In genomic region chr12:31759621-31760459, GRCh38 we compare ENCODE assay signal across 13 cellular contexts. TPM values are rescaled to one million over a fixed set of nuclear protein-coding genes. Genes with fewer than 3 reads are reported as not detected.
A peak's percentile ranks its signal among the peaks of the same experiment; 100 is the strongest.
DNase-seq lines count a peak whose midpoint lies in the region; ATAC-seq and TF ChIP-seq lines count a peak whose summit lies in the region.
"Had no signal": no experiment of that assay in that cellular context is flagged by ENCODE, and none has a peak within 500 bp of the region (broad histone marks: within the 10 kb centered on the region; RNA-seq: fewer than 3 reads in every experiment).

No MANE protein-coding gene starts in this region.

- H2AFZ ChIP-seq in parathyroid adenoma: peak overlapping the region; percentile 48

- no peak overlapping the region for H3K27ac ChIP-seq in parathyroid adenoma
- no peak overlapping the region for H3K27ac ChIP-seq in esophagus muscularis mucosa (replicated peaks in 1 of 4)

- H3K4me1 Mint-ChIP-seq in activated B cell treated with CpG ODN at 0.5 μM for 24 hours: peaks cover 31% of the 10 kb centered on the region

- ATAC-seq in GM21737 (IDR thresholded peaks at IDR 0.05; ENCODE audit: unreplicated experiment): peak; percentile 40
- peak; percentile 40 for ATAC-seq in activated B cell treated with CpG ODN at 0.5 μM for 24 hours (ENCODE audit: low read depth)
- ATAC-seq: SK-N-SH treated with all-trans-retinoic acid at 6 μM for 48 hours had no signal

- H3K27me3 ChIP-seq in parathyroid adenoma (ENCODE audit: control insufficient read depth, insufficient read depth, low read length) (no peaks in the 10 kb centered on the region), MG63 (no peaks in the 10 kb centered on the region), esophagus muscularis mucosa (no peaks in the 10 kb centered on the region)

- intact Hi-C loops in activated B cell treated with CpG ODN at 0.5 μM for 24 hours (cut with micrococcal nuclease): loop anchor here (2.0 kb wide), 1 partner anchor 19 kb away; no protein-coding TSS in a partner anchor
- intact Hi-C loops in esophagus muscularis mucosa (cut with DNase I): no loop called here

- no peak for TF ChIP-seq POLR2A in esophagus muscularis mucosa (IDR thresholded peaks at IDR 0.05; ENCODE audit: low read depth)

- H3K4me2 ChIP-seq in parathyroid adenoma (ENCODE audit: low read length): no peak overlapping the region

- H3K79me2 ChIP-seq in parathyroid adenoma: no peaks in the 10 kb centered on the region

- POLR2A ChIA-PET in activated B cell treated with CpG ODN at 0.5 μM for 24 hours (lab: Charles Lee): interaction anchor here (0.5 to 1.6 kb wide), 5 partner anchors 10 to 191 kb away, joined by 3 to 7 read pairs (median 6); no protein-coding TSS in a partner anchor

- no peak for TF ChIP-seq EP300 in esophagus muscularis mucosa (IDR thresholded peaks at IDR 0.05)

- DNase-seq in GM12865 (ENCODE audit: low read depth) (peak; percentile 44), activated B cell treated with CpG ODN at 0.5 μM for 24 hours (no peak), MG63 (no peak), esophagus muscularis mucosa (ENCODE audit: extremely low spot score) (no peak), NCI-H128 (lab: John Stamatoyannopoulos, UW; ENCODE audit: unreplicated experiment) (no peak)
- DNase-seq: activated T-cell treated with anti-CD3 and anti-CD28 coated beads, Interleukin-2, amount 50 U/mL, for 1 hour; CD8-positive, alpha-beta memory T cell; cerebellar nuclear complex; NCI-H2171; stimulated activated CD4-positive, alpha-beta T cell treated with anti-CD3 and anti-CD28 coated beads, Interleukin-2, amount 100 ng/mL, for 48 hours had no signal

- H3K4me3 ChIP-seq in GM12865 (ENCODE audit: low read depth, low read length) (no peak overlapping the region), parathyroid adenoma (ENCODE audit: low read depth, low read length) (no peak overlapping the region), MG63 (no peak overlapping the region), esophagus muscularis mucosa (no peak overlapping the region)

- H3K4me1 ChIP-seq in parathyroid adenoma (no peaks in the 10 kb centered on the region), esophagus muscularis mucosa (no peaks in the 10 kb centered on the region)

- H3K4me3 Mint-ChIP-seq in activated B cell treated with CpG ODN at 0.5 μM for 24 hours: peak overlapping the region; percentile 32
- H3K4me3 Mint-ChIP-seq: CD8-positive, alpha-beta memory T cell had no signal

- no peak overlapping the region for H3K9ac ChIP-seq in parathyroid adenoma

- H3K9me3 Mint-ChIP-seq in activated B cell treated with CpG ODN at 0.5 μM for 24 hours: peaks cover 3% of the 10 kb centered on the region

- CTCF ChIA-PET in activated B cell treated with CpG ODN at 0.5 μM for 24 hours (lab: Charles Lee): no interaction called here

- WGBS in esophagus muscularis mucosa: 75% methylated on average over 4 of the region's 4 CpGs

- peak overlapping the region; percentile 73 for H3K27ac Mint-ChIP-seq in activated B cell treated with CpG ODN at 0.5 μM for 24 hours

- H3K27me3 Mint-ChIP-seq in activated B cell treated with CpG ODN at 0.5 μM for 24 hours: no peaks in the 10 kb centered on the region

- TF ChIP-seq CTCF in GM12865 (IDR thresholded peaks at IDR 0.05; ENCODE audit: insufficient read depth, low read depth, low read length, missing control alignments) (no peak), activated B cell treated with CpG ODN at 0.5 μM for 24 hours (IDR thresholded peaks at IDR 0.05) (no peak), parathyroid adenoma (IDR thresholded peaks at IDR 0.05) (no peak), esophagus muscularis mucosa (IDR thresholded peaks at IDR 0.05) (no peak)

- H3K36me3 ChIP-seq in parathyroid adenoma (ENCODE audit: control insufficient read depth, insufficient read depth, low read length) (no peaks in the 10 kb centered on the region), MG63 (no peaks in the 10 kb centered on the region), esophagus muscularis mucosa (no peaks in the 10 kb centered on the region)

- H3K9me3 ChIP-seq in parathyroid adenoma (ENCODE audit: control insufficient read depth, low read length) (no peaks in the 10 kb centered on the region), MG63 (peaks cover 5% of the 10 kb centered on the region), esophagus muscularis mucosa (no peaks in the 10 kb centered on the region)

- no peaks in the 10 kb centered on the region for H3K36me3 Mint-ChIP-seq in activated B cell treated with CpG ODN at 0.5 μM for 24 hours (ENCODE audit: low read depth)

RNA-seq across cellular contexts. Expression of gene AMN1, which starts 31.0 kb away (rescaled TPM):
- 13.7 and 15.5 TPM in 2 replicates for total RNA-seq in activated B cell treated with CpG ODN at 0.5 μM for 24 hours
- total RNA-seq in MG63 (2014; rRNA removed; shearing (Covaris generic); ENCODE audit: low replicate concordance): 15.6 and 23.6 TPM in 2 replicates
- total RNA-seq in esophagus muscularis mucosa: 10 to 100 TPM in 3 of 4 donors, 1 to 10 TPM in 1; 9.4 to 17.1 (median 11.1) TPM
